10 cellular contexts compared by ENCODE assay signal in the genomic region with DNA sequence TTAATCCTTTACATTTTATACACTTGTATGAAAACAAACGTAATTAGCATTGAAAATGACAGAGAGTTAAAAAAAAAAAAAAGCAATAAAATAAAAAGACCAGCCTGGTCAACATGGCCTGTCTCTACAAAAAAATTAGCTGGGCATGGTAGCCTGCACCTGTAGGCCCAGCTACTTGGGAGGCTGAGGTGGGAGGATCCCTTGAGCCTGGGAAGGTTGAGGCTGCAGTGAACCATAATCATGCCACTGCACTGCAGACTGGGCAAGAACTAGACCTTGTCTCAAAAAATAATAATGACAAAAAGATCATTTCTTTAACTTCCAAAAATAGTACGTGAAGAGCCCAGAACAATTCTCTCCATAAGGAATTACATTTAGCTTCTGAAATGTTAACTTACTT. TPM values are rescaled to one million over a fixed set of nuclear protein-coding genes. Genes with fewer than 3 reads are reported as not detected.
DNase-seq lines count a peak whose midpoint lies in the region; ATAC-seq and TF ChIP-seq lines count a peak whose summit lies in the region.
"Had no signal": no experiment of that assay in that cellular context is flagged by ENCODE, and none has a peak within 500 bp of the region (broad histone marks: within the 10 kb centered on the region; RNA-seq: fewer than 3 reads in every experiment).

No MANE protein-coding gene starts in this region.

- TF ChIP-seq POLR2A in testis (IDR thresholded peaks at IDR 0.05): no peak

- peaks cover 54% of the 10 kb centered on the region for H3K4me1 Mint-ChIP-seq in stimulated activated naive CD8-positive, alpha-beta T cell treated with anti-CD3 and anti-CD28 coated beads, Interleukin-15, Interleukin-2, amounts not matched to agents 100 ng/mL and 50 ng/mL, for 24 hours (ENCODE audit: low read depth)
- peaks cover 59% of the 10 kb centered on the region for H3K4me1 Mint-ChIP-seq in activated T-helper 1 cell treated with anti-CD3 and anti-CD28 coated beads, Interleukin-12 subunit alpha, Interleukin-12 subunit beta, Interleukin-2, Interleukin-4 antibody, amounts not matched to agents 30 ng/mL and 10 ng/mL and 1 ng/mL, durations not matched to agents 14 hours and 24 hours and 36 hours (ENCODE audit: low read depth)

- H3K27me3 ChIP-seq in iPS-20b (ENCODE audit: insufficient read depth, low read length) (no peaks in the 10 kb centered on the region), upper lobe of right lung (no peaks in the 10 kb centered on the region), testis (no peaks in the 10 kb centered on the region)

- peak overlapping the region; percentile 95; the same call in 1 of the 2 replicates for H3K9ac ChIP-seq in iPS-20b (ENCODE audit: low read depth, low read length)

- H3K36me3 ChIP-seq in iPS-20b (ENCODE audit: insufficient read depth, low read depth, low read length) (peaks cover 54% of the 10 kb centered on the region), upper lobe of right lung (peaks cover 53% of the 10 kb centered on the region), testis (ENCODE audit: low read depth, missing control alignments) (no peaks in the 10 kb centered on the region)

- ATAC-seq in stimulated activated naive CD8-positive, alpha-beta T cell treated with anti-CD3 and anti-CD28 coated beads, Interleukin-15, Interleukin-2, amounts not matched to agents 100 U/mL and 50 U/mL, for 24 hours: no peak
- ATAC-seq in upper lobe of right lung: no peak

- no peaks in the 10 kb centered on the region for H3K27me3 Mint-ChIP-seq in stimulated activated naive CD8-positive, alpha-beta T cell treated with anti-CD3 and anti-CD28 coated beads, Interleukin-15, Interleukin-2, amounts not matched to agents 100 ng/mL and 50 ng/mL, for 24 hours
- H3K27me3 Mint-ChIP-seq in activated T-helper 1 cell treated with anti-CD3 and anti-CD28 coated beads, Interleukin-12 subunit alpha, Interleukin-12 subunit beta, Interleukin-2, Interleukin-4 antibody, amounts not matched to agents 30 ng/mL and 10 ng/mL and 1 ng/mL, durations not matched to agents 14 hours and 24 hours and 36 hours (ENCODE audit: insufficient read depth): no peaks in the 10 kb centered on the region

- no peak overlapping the region for H3K27ac Mint-ChIP-seq in stimulated activated naive CD8-positive, alpha-beta T cell treated with anti-CD3 and anti-CD28 coated beads, Interleukin-15, Interleukin-2, amounts not matched to agents 100 ng/mL and 50 ng/mL, for 24 hours
- no peak overlapping the region for H3K27ac Mint-ChIP-seq in activated T-helper 1 cell treated with anti-CD3 and anti-CD28 coated beads, Interleukin-12 subunit alpha, Interleukin-12 subunit beta, Interleukin-2, Interleukin-4 antibody, amounts not matched to agents 30 ng/mL and 10 ng/mL and 1 ng/mL, durations not matched to agents 14 hours and 24 hours and 36 hours

- H3K27ac ChIP-seq in iPS-20b (ENCODE audit: low read length) (no peak overlapping the region), upper lobe of right lung (no peak overlapping the region), testis (no peak overlapping the region)

- H3K4me3 Mint-ChIP-seq in stimulated activated naive CD8-positive, alpha-beta T cell treated with anti-CD3 and anti-CD28 coated beads, Interleukin-15, Interleukin-2, amounts not matched to agents 100 ng/mL and 50 ng/mL, for 24 hours: peak overlapping the region; percentile 95
- H3K4me3 Mint-ChIP-seq in activated T-helper 1 cell treated with anti-CD3 and anti-CD28 coated beads, Interleukin-12 subunit alpha, Interleukin-12 subunit beta, Interleukin-2, Interleukin-4 antibody, amounts not matched to agents 30 ng/mL and 10 ng/mL and 1 ng/mL, durations not matched to agents 14 hours and 24 hours and 36 hours: peak overlapping the region; percentile 95

- DNase-seq in stimulated activated naive CD8-positive, alpha-beta T cell treated with anti-CD3 and anti-CD28 coated beads, Interleukin-15, Interleukin-2, amounts not matched to agents 100 U/mL and 50 U/mL, for 24 hours: no peak
- no peak for DNase-seq in activated T-helper 1 cell treated with anti-CD3 and anti-CD28 coated beads, Interleukin-12 subunit alpha, Interleukin-12 subunit beta, Interleukin-2, Interleukin-4 antibody, amounts not matched to agents 30 ng/mL and 10 ng/mL and 1 ng/mL, durations not matched to agents 14 hours and 24 hours and 36 hours (ENCODE audit: low spot score)
- no peak for DNase-seq in upper lobe of right lung
- no peak for DNase-seq in effector CD4-positive, alpha-beta T cell
- no peak for DNase-seq in anterior cingulate cortex (lab: John Stamatoyannopoulos, UW)
- no peak for DNase-seq in testis
- DNase-seq: DMS79, NCI-H2171 had no signal

- 55 to 71% methylated on average over 2 of the region's 2 CpGs for WGBS in testis, 2 donors

- H3K4me3 ChIP-seq in iPS-20b (ENCODE audit: low read length): peak overlapping the region; percentile 94
- peak overlapping the region; percentile 91 for H3K4me3 ChIP-seq in upper lobe of right lung
- no peak overlapping the region for H3K4me3 ChIP-seq in testis

- no peaks in the 10 kb centered on the region for H3K9me3 Mint-ChIP-seq in stimulated activated naive CD8-positive, alpha-beta T cell treated with anti-CD3 and anti-CD28 coated beads, Interleukin-15, Interleukin-2, amounts not matched to agents 100 ng/mL and 50 ng/mL, for 24 hours
- H3K9me3 Mint-ChIP-seq in activated T-helper 1 cell treated with anti-CD3 and anti-CD28 coated beads, Interleukin-12 subunit alpha, Interleukin-12 subunit beta, Interleukin-2, Interleukin-4 antibody, amounts not matched to agents 30 ng/mL and 10 ng/mL and 1 ng/mL, durations not matched to agents 14 hours and 24 hours and 36 hours: no peaks in the 10 kb centered on the region

- H3K36me3 Mint-ChIP-seq in stimulated activated naive CD8-positive, alpha-beta T cell treated with anti-CD3 and anti-CD28 coated beads, Interleukin-15, Interleukin-2, amounts not matched to agents 100 ng/mL and 50 ng/mL, for 24 hours (ENCODE audit: low read depth): peaks cover 60% of the 10 kb centered on the region
- H3K36me3 Mint-ChIP-seq in activated T-helper 1 cell treated with anti-CD3 and anti-CD28 coated beads, Interleukin-12 subunit alpha, Interleukin-12 subunit beta, Interleukin-2, Interleukin-4 antibody, amounts not matched to agents 30 ng/mL and 10 ng/mL and 1 ng/mL, durations not matched to agents 14 hours and 24 hours and 36 hours (ENCODE audit: low read depth): peaks cover 41% of the 10 kb centered on the region

- intact Hi-C loops in activated T-helper 1 cell treated with anti-CD3 and anti-CD28 coated beads, Interleukin-12 subunit alpha, Interleukin-12 subunit beta, Interleukin-2, Interleukin-4 antibody, amounts not matched to agents 30 ng/mL and 10 ng/mL and 1 ng/mL, durations not matched to agents 14 hours and 24 hours and 36 hours (cut with micrococcal nuclease): no loop called here
- intact Hi-C loops in upper lobe of right lung (cut with DNase I): loop anchor here (10.0 kb wide), 1 partner anchor 532 kb away; no protein-coding TSS in a partner anchor
- intact Hi-C loops in testis (cut with DNase I; ENCODE audit: low total_unique reads): loop anchor here (10.0 kb wide), 1 partner anchor 122 kb away; a partner anchor contains a TSS

- H3K4me1 ChIP-seq in iPS-20b (ENCODE audit: insufficient read depth, low read length) (no peaks in the 10 kb centered on the region), upper lobe of right lung (peaks cover 38% of the 10 kb centered on the region), testis (peaks cover 23% of the 10 kb centered on the region)

- H3K9me3 ChIP-seq in iPS-20b (ENCODE audit: insufficient read depth, low read depth, low read length) (no peaks in the 10 kb centered on the region), upper lobe of right lung (no peaks in the 10 kb centered on the region), testis (no peaks in the 10 kb centered on the region)

- TF ChIP-seq CTCF in upper lobe of right lung (IDR thresholded peaks at IDR 0.05) (no peak), testis (IDR thresholded peaks at IDR 0.05) (no peak)

RNA-seq across cellular contexts. Expression of a gene that starts 1.9 kb away (rescaled TPM):
- total RNA-seq in activated T-helper 1 cell treated with anti-CD3 and anti-CD28 coated beads, Interleukin-12 subunit alpha, Interleukin-12 subunit beta, Interleukin-2, Interleukin-4 antibody, amounts not matched to agents 30 ng/mL and 10 ng/mL and 1 ng/mL, durations not matched to agents 14 hours and 24 hours and 36 hours: 149 and 162 TPM in 2 replicates
- total RNA-seq in upper lobe of right lung (178 TPM), testis (100 to 1,000 TPM in 1 of 2 donors, 10 to 100 TPM in 1; 85.0 to 108 TPM)
- 204 TPM for polyA plus RNA-seq in testis (ENCODE audit: insufficient read depth, low read depth, low replicate concordance)

Comparison
In these comparisons a context has a peak if more than half of its experiments do, and no peak if none do; other contexts are left out.
1. H3K4me3 ChIP-seq: peak in iPS-20b (single experiment) and upper lobe of right lung (single experiment); none in testis (0 of 2).